In the genomic region with DNA sequence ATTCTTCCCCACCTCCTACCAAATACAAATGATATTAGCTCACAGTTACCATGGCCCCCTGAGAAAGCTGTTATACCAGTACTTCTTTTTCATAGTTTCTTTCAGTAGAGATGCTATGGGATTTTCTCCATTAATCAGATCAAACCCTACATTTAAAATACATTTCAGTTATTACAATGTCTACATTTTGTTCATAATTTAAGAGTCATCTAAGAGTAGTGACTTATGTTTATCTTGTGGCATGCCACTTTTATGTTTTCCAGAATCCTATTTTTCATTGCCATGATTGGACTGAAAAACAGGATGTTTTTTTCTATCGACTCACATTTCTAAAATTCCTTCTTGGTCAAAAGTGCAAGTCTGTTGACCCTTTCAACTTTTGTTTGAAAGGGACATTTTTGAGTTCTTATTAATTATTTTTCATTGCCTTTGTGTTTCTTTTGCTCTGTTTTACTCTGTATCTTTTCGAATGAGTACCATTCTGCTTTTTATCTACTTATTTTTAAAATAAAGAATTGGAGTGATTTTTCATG, we compare ENCODE assay signal across 17 cellular contexts.
DNase-seq lines count a peak whose midpoint lies in the region; ATAC-seq, FAIRE-seq and TF ChIP-seq lines count a peak whose summit lies in the region.
"Had no signal": no experiment of that assay in that cellular context is flagged by ENCODE, and none has a peak within 500 bp of the region (broad histone marks: within the 10 kb centered on the region; RNA-seq: fewer than 3 reads in every experiment).

No MANE protein-coding gene starts in this region.

- H3K4me1 ChIP-seq in PC-3 (ENCODE audit: insufficient read depth, low read length) (peaks cover 3% of the 10 kb centered on the region; the same call in 1 of the 2 replicates), esophagus muscularis mucosa (peaks cover 0 to 52% (median 32%) of the 10 kb centered on the region in 4 donors), pancreas (no peaks in the 10 kb centered on the region)

- POLR2A ChIA-PET in PC-3 (lab: Charles Lee; ENCODE audit: unreplicated experiment) = no interaction called here

- no peak for TF ChIP-seq EP300 in esophagus muscularis mucosa (IDR thresholded peaks at IDR 0.05)

- no peaks in the 10 kb centered on the region for H3K9me3 ChIP-seq in PC-3 (ENCODE audit: low read length)
- no peaks in the 10 kb centered on the region for H3K9me3 ChIP-seq in esophagus muscularis mucosa
- no peaks in the 10 kb centered on the region for H3K9me3 ChIP-seq in pancreas

- no peaks in the 10 kb centered on the region for H3K9me2 ChIP-seq in PC-3 (replicated peaks; ENCODE audit: low read length)

- peak; percentile 6 for DNase-seq in AG08396 (ENCODE audit: low spot score)
- peak; percentile 22 for DNase-seq in PC-3
- no peak for DNase-seq in esophagus muscularis mucosa (ENCODE audit: extremely low spot score)
- DNase-seq in pancreas = no peak
- no peak for DNase-seq in putamen (ENCODE audit: low spot score)
- DNase-seq in chondrocyte (ENCODE audit: low spot score) = no peak
- no peak for DNase-seq in pons (ENCODE audit: low spot score)
- DNase-seq: activated CD4-positive, alpha-beta T cell treated with anti-CD3 and anti-CD28 coated beads for 1 hour; activated naive CD4-positive, alpha-beta T cell treated with anti-CD3 and anti-CD28 coated beads, Interleukin-2, amount 10 ng/mL, durations not matched to agents 7 days and 5 days; immature natural killer cell; NCI-H1417 treated with DMSO at 0.1 percent for 48 hours; NCI-H226; trophoblast cell had no signal

- ATAC-seq in PC-3 (no peak), pancreas (peak in 3 of 4 donors; percentile 24 to 42 (median 35)), GM21576 (IDR thresholded peaks at IDR 0.05; ENCODE audit: unreplicated experiment) (no peak)
- ATAC-seq: stimulated activated effector memory CD8-positive, alpha-beta T cell treated with anti-CD3 and anti-CD28 coated beads, Interleukin-12 subunit alpha, Interleukin-12 subunit beta, amount 100 ng/mL, for 72 hours had no signal

- H3K4me3 Mint-ChIP-seq in chondrocyte (ENCODE audit: unreplicated experiment) = no peak overlapping the region
- H3K4me3 Mint-ChIP-seq: activated naive CD4-positive, alpha-beta T cell treated with anti-CD3 and anti-CD28 coated beads, Interleukin-2, amount 10 ng/mL, durations not matched to agents 7 days and 5 days; immature natural killer cell; stimulated activated effector memory CD8-positive, alpha-beta T cell treated with anti-CD3 and anti-CD28 coated beads, Interleukin-12 subunit alpha, Interleukin-12 subunit beta, amount 100 ng/mL, for 72 hours had no signal

- TF ChIP-seq POLR2A in esophagus muscularis mucosa (IDR thresholded peaks at IDR 0.05; ENCODE audit: low read depth) = no peak

- no peak overlapping the region for H3K27ac Mint-ChIP-seq in chondrocyte (ENCODE audit: unreplicated experiment)
- H3K27ac Mint-ChIP-seq: activated naive CD4-positive, alpha-beta T cell treated with anti-CD3 and anti-CD28 coated beads, Interleukin-2, amount 10 ng/mL, durations not matched to agents 7 days and 5 days; immature natural killer cell; stimulated activated effector memory CD8-positive, alpha-beta T cell treated with anti-CD3 and anti-CD28 coated beads, Interleukin-12 subunit alpha, Interleukin-12 subunit beta, amount 100 ng/mL, for 72 hours had no signal

- peaks cover 5% of the 10 kb centered on the region for H3K9me3 Mint-ChIP-seq in chondrocyte (ENCODE audit: low read depth)
- H3K9me3 Mint-ChIP-seq: activated naive CD4-positive, alpha-beta T cell treated with anti-CD3 and anti-CD28 coated beads, Interleukin-2, amount 10 ng/mL, durations not matched to agents 7 days and 5 days; immature natural killer cell; stimulated activated effector memory CD8-positive, alpha-beta T cell treated with anti-CD3 and anti-CD28 coated beads, Interleukin-12 subunit alpha, Interleukin-12 subunit beta, amount 100 ng/mL, for 72 hours had no signal

- no peak overlapping the region for H3K9ac ChIP-seq in PC-3 (ENCODE audit: low read length)

- H3K4me3 ChIP-seq in PC-3 (ENCODE audit: low read length) = no peak overlapping the region
- no peak overlapping the region for H3K4me3 ChIP-seq in esophagus muscularis mucosa
- no peak overlapping the region for H3K4me3 ChIP-seq in pancreas
- H3K4me3 ChIP-seq: cardiac muscle cell, smooth muscle cell had no signal

- no peaks in the 10 kb centered on the region for H3K36me3 ChIP-seq in PC-3 (ENCODE audit: low read depth, low read length)
- H3K36me3 ChIP-seq in esophagus muscularis mucosa = no peaks in the 10 kb centered on the region
- no peaks in the 10 kb centered on the region for H3K36me3 ChIP-seq in pancreas
- H3K36me3 ChIP-seq: cardiac muscle cell had no signal

- no peak overlapping the region for H2AFZ ChIP-seq in PC-3 (ENCODE audit: low read length)

- peaks cover 10% of the 10 kb centered on the region for H3K4me1 Mint-ChIP-seq in chondrocyte (ENCODE audit: low read depth)
- H3K4me1 Mint-ChIP-seq: activated naive CD4-positive, alpha-beta T cell treated with anti-CD3 and anti-CD28 coated beads, Interleukin-2, amount 10 ng/mL, durations not matched to agents 7 days and 5 days; immature natural killer cell; stimulated activated effector memory CD8-positive, alpha-beta T cell treated with anti-CD3 and anti-CD28 coated beads, Interleukin-12 subunit alpha, Interleukin-12 subunit beta, amount 100 ng/mL, for 72 hours had no signal

- CTCF ChIA-PET in PC-3 (lab: Charles Lee) = no interaction called here

- BruUV-seq in PC-3 (replicated peaks; lab: Mats Ljungman, UMichigan) = no TSS peak

- no peaks in the 10 kb centered on the region for H3F3A ChIP-seq in PC-3 (ENCODE audit: low read length, unreplicated experiment)

- H3K27me3 ChIP-seq in PC-3 (ENCODE audit: low read length) (0 out of 2 replicates have a peak, but pooled peaks cover 4% of the 10 kb centered on the region), esophagus muscularis mucosa (no peaks in the 10 kb centered on the region), pancreas (no peaks in the 10 kb centered on the region)
- H3K27me3 ChIP-seq: cardiac muscle cell had no signal

- H3K36me3 Mint-ChIP-seq in chondrocyte (ENCODE audit: low read depth) = no peaks in the 10 kb centered on the region
- H3K36me3 Mint-ChIP-seq: activated naive CD4-positive, alpha-beta T cell treated with anti-CD3 and anti-CD28 coated beads, Interleukin-2, amount 10 ng/mL, durations not matched to agents 7 days and 5 days; immature natural killer cell; stimulated activated effector memory CD8-positive, alpha-beta T cell treated with anti-CD3 and anti-CD28 coated beads, Interleukin-12 subunit alpha, Interleukin-12 subunit beta, amount 100 ng/mL, for 72 hours had no signal

- no peaks in the 10 kb centered on the region for H4K20me1 ChIP-seq in PC-3 (ENCODE audit: low read length)

- H3K4me2 ChIP-seq in PC-3 (ENCODE audit: low read length) = no peak overlapping the region
- H3K4me2 ChIP-seq: smooth muscle cell had no signal

- intact Hi-C loops in PC-3 (cut with micrococcal nuclease) = no loop called here
- intact Hi-C loops in esophagus muscularis mucosa (cut with DNase I) = no loop called here
- intact Hi-C loops in pancreas (cut with DNase I) = loop anchor here in 1 of 3 donors (10.0 kb wide), 1 partner anchor 199 kb away; no protein-coding TSS in a partner anchor

- FAIRE-seq in pancreas (lab: Jason Lieb, UNC) = peak; percentile 74

- no peak overlapping the region for H3K27ac ChIP-seq in PC-3 (ENCODE audit: low read length)
- peak overlapping the region; percentile 27 to 72 (median 46) for H3K27ac ChIP-seq in esophagus muscularis mucosa (replicated peaks in 1 of 4)
- no peak overlapping the region for H3K27ac ChIP-seq in pancreas
- H3K27ac ChIP-seq: cardiac muscle cell had no signal

- WGBS in esophagus muscularis mucosa = 46% methylated on average over 2 of the region's 2 CpGs
- WGBS in pancreas, 2 donors = 35 to 36% methylated on average over 2 of the region's 2 CpGs

- no peaks in the 10 kb centered on the region for H3K79me2 ChIP-seq in PC-3 (ENCODE audit: low read length)

- H3K27me3 Mint-ChIP-seq in chondrocyte (ENCODE audit: low read depth) = peaks cover 1% of the 10 kb centered on the region

- TF ChIP-seq CTCF in PC-3 (conservative IDR thresholded peaks at IDR 0.05; ENCODE audit: low read depth, low read length) = no peak
- no peak for TF ChIP-seq CTCF in esophagus muscularis mucosa (IDR thresholded peaks at IDR 0.05)
- no peak for TF ChIP-seq CTCF in pancreas (IDR thresholded peaks at IDR 0.05)
- no peak for TF ChIP-seq CTCF in chondrocyte (IDR thresholded peaks at IDR 0.05)

Comparison
In these comparisons a context has a peak if more than half of its experiments do, and no peak if none do; other contexts are left out.
1. DNase-seq: peak in AG08396 (single experiment) and PC-3 (single experiment); none in esophagus muscularis mucosa (single experiment), pancreas (0 of 6), putamen (single experiment), chondrocyte (single experiment) and pons (single experiment).
2. ATAC-seq: peak in pancreas (3 of 4); none in PC-3 (single experiment) and GM21576 (single experiment).
3. H3K27ac ChIP-seq: peak in esophagus muscularis mucosa (4 of 4); none in PC-3 (single experiment) and pancreas (0 of 4).